In the genomic region with DNA sequence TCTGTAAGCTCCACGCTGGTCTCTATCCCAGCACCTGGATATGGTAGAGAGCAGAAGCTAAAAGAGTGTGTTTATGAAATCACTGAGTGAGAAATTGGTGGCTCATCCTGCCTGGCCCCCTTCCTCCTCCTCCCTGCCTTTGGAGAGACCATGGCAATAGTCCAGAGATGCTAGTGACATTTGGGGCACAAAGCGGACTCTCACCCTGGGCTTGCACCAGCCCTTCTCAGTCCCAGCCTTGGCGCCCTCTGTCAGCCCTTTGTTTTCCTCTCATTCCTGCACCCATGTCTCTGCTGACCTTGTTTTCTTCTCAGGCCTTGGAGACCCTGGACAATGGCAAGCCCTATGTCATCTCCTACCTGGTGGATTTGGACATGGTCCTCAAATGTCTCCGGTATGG, we compare ENCODE assay signal across 21 cellular contexts. TPM values are rescaled to one million over a fixed set of nuclear protein-coding genes. Genes with fewer than 3 reads are reported as not detected.
"Had no signal": no experiment of that assay in that cellular context is flagged by ENCODE, and none has a peak within 500 bp of the region (broad histone marks: within the 10 kb centered on the region; RNA-seq: fewer than 3 reads in every experiment).

No MANE protein-coding gene starts in this region.

- DNase-seq: effector CD4-positive, alpha-beta T cell; gastrocnemius medialis; heart right ventricle; hypothalamus; islet precursor cell; lower lobe of right lung; small intestine; stimulated activated CD4-positive, alpha-beta T cell treated with anti-CD3 and anti-CD28 coated beads, Interleukin-12 subunit alpha, Interleukin-12 subunit beta, amount 100 ng/mL, for 4 hours; stimulated activated naive CD4-positive, alpha-beta T cell treated with Interleukin-2 at 50 U/mL for 16 hours; tibial artery; upper lobe of left lung had no signal

- H3K9me3 Mint-ChIP-seq: memory B cell; mesothelial cell of epicardium; natural killer cell treated with Interleukin-12 subunit alpha and Interleukin-12 subunit beta and Interleukin-15 and Interleukin-18, amount 100 ng/mL, for 72 hours had no signal

- H3K27me3 Mint-ChIP-seq: memory B cell; natural killer cell treated with Interleukin-12 subunit alpha and Interleukin-12 subunit beta and Interleukin-15 and Interleukin-18, amount 100 ng/mL, for 72 hours had no signal

- H3K27me3 ChIP-seq: esophagus muscularis mucosa, gastrocnemius medialis, heart right ventricle, left lung, right atrium auricular region, suprapubic skin, tibial artery, upper lobe of left lung, vagina had no signal

- H3K9me3 ChIP-seq: gastrocnemius medialis, lower lobe of right lung, suprapubic skin, tibial artery, upper lobe of left lung, vagina had no signal

- ATAC-seq: gastrocnemius medialis; heart right ventricle; left lung; lower lobe of right lung; natural killer cell treated with Interleukin-12 subunit alpha and Interleukin-12 subunit beta and Interleukin-15 and Interleukin-18, amount 100 ng/mL, for 72 hours had no signal

- H3K4me1 Mint-ChIP-seq: memory B cell, mesothelial cell of epicardium had no signal

- H3K36me3 Mint-ChIP-seq: natural killer cell treated with Interleukin-12 subunit alpha and Interleukin-12 subunit beta and Interleukin-15 and Interleukin-18, amount 100 ng/mL, for 72 hours had no signal

- H3K27ac Mint-ChIP-seq: memory B cell; mesothelial cell of epicardium; natural killer cell treated with Interleukin-12 subunit alpha and Interleukin-12 subunit beta and Interleukin-15 and Interleukin-18, amount 100 ng/mL, for 72 hours had no signal

- H3K27ac ChIP-seq: coronary artery, epithelial cell of prostate, esophagus muscularis mucosa, gastrocnemius medialis, heart right ventricle, lower lobe of right lung, right atrium auricular region, suprapubic skin, tibial artery, vagina had no signal

- H3K4me3 ChIP-seq: coronary artery, esophagus muscularis mucosa, gastrocnemius medialis, heart right ventricle, left lung, lower lobe of right lung, right atrium auricular region, suprapubic skin, tibial artery, upper lobe of left lung, vagina had no signal

- H3K4me1 ChIP-seq: suprapubic skin, tibial artery, vagina had no signal

- H3K4me3 Mint-ChIP-seq: memory B cell; mesothelial cell of epicardium; natural killer cell treated with Interleukin-12 subunit alpha and Interleukin-12 subunit beta and Interleukin-15 and Interleukin-18, amount 100 ng/mL, for 72 hours had no signal

RNA-seq across cellular contexts. Expression of a gene that starts 18.2 kb away (rescaled TPM):
- total RNA-seq: natural killer cell treated with Interleukin-12 subunit alpha and Interleukin-12 subunit beta and Interleukin-15 and Interleukin-18, amount 100 ng/mL, for 72 hours had no signal
